10 cellular contexts compared by ENCODE assay signal in the genomic region with DNA sequence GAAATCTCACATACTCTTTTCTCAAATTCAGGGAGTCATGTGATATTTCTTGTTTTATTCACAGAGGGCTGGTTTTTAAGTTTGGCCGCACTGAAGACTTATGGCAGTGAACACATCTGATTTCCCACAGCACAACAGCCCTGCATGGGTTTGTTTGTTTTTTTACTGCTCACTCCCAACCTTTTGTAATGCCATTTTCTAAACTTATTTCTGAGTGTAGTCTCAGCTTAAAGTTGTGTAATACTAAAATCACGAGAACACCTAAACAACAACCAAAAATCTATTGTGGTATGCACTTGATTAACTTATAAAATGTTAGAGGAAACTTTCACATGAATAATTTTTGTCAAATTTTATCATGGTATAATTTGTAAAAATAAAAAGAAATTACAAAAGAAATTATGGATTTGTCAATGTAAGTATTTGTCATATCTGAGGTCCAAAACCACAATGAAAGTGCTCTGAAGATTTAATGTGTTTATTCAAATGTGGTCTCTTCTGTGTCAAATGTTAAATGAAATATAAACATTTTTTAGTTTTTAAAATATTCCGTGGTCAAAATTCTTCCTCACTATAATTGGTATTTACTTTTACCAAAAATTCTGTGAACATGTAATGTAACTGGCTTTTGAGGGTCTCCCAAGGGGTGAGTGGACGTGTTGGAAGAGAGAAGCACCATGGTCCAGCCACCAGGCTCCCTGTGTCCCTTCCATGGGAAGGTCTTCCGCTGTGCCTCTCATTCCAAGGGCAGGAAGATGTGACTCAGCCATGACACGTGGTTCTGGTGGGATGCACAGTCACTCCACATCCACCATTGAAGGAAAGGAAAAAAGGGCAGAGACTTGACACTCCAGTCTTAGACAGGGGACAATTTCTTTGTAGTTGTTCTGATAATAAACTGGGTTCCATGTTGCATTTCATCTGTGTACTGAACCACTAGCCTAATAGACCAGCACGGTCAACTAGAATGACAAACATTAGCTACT. TPM values are rescaled to one million over a fixed set of nuclear protein-coding genes. Genes with fewer than 3 reads are reported as not detected.
DNase-seq lines count a peak whose midpoint lies in the region; ATAC-seq, FAIRE-seq and TF ChIP-seq lines count a peak whose summit lies in the region.
"Had no signal": no experiment of that assay in that cellular context is flagged by ENCODE, and none has a peak within 500 bp of the region (broad histone marks: within the 10 kb centered on the region; RNA-seq: fewer than 3 reads in every experiment).

No MANE protein-coding gene starts in this region.

- no peak overlapping the region for H3K27ac ChIP-seq in PC-9
- no peak overlapping the region for H3K27ac ChIP-seq in neural progenitor cell

- H3K9me2 ChIP-seq in PC-9 (ENCODE audit: insufficient read depth), result no peaks in the 10 kb centered on the region

- H3K36me3 ChIP-seq in PC-9 (ENCODE audit: low read depth) (no peaks in the 10 kb centered on the region), neural progenitor cell (peaks cover 4% of the 10 kb centered on the region)

- no peaks in the 10 kb centered on the region for H4K20me1 ChIP-seq in PC-9 (ENCODE audit: insufficient read depth)
- no peaks in the 10 kb centered on the region for H4K20me1 ChIP-seq in neural progenitor cell (ENCODE audit: low read depth)

- no peak for TF ChIP-seq POLR2A in GM12891 (IDR thresholded peaks at IDR 0.05; ENCODE audit: low read depth, low read length)

- TF ChIP-seq CTCF in PC-9 (conservative IDR thresholded peaks at IDR 0.05) (no peak), chondrocyte (IDR thresholded peaks at IDR 0.05) (no peak), neural progenitor cell (IDR thresholded peaks at IDR 0.05) (no peak)

- H3K9me3 ChIP-seq in PC-9 (ENCODE audit: insufficient read depth, low read depth) (no peaks in the 10 kb centered on the region), neural progenitor cell (ENCODE audit: low read depth) (no peaks in the 10 kb centered on the region)

- CTCF ChIA-PET in PC-9 (lab: Charles Lee), result no interaction called here

- H3K27me3 Mint-ChIP-seq in chondrocyte (ENCODE audit: low read depth), result no peaks in the 10 kb centered on the region
- peaks cover 2% of the 10 kb centered on the region for H3K27me3 Mint-ChIP-seq in neural progenitor cell (ENCODE audit: insufficient read depth, low read depth)

- H3K4me2 ChIP-seq in PC-9 (no peak overlapping the region), neural progenitor cell (no peak overlapping the region)

- H3F3A ChIP-seq in PC-9 (ENCODE audit: insufficient read depth, low read depth) (no peaks in the 10 kb centered on the region), neural progenitor cell (ENCODE audit: low read depth) (no peaks in the 10 kb centered on the region)

- no peak overlapping the region for H2AFZ ChIP-seq in PC-9
- H2AFZ ChIP-seq in neural progenitor cell (replicated peaks), result no peak overlapping the region

- H3K4me1 ChIP-seq in PC-9 (replicated peaks; ENCODE audit: insufficient read depth), result 0 out of 2 replicates have a peak, but pooled peaks cover 6% of the 10 kb centered on the region
- H3K4me1 ChIP-seq in neural progenitor cell, result no peaks in the 10 kb centered on the region

- intact Hi-C loops in PC-9 (cut with micrococcal nuclease; ENCODE audit: unreplicated experiment), result no loop called here

- H3K9me3 Mint-ChIP-seq in chondrocyte (ENCODE audit: low read depth) (peaks cover 2% of the 10 kb centered on the region), neural progenitor cell (no peaks in the 10 kb centered on the region)

- FAIRE-seq in GM12891 (lab: Jason Lieb, UNC), result no peak

- POLR2A ChIA-PET in PC-9 (lab: Charles Lee; ENCODE audit: unreplicated experiment), result no interaction called here

- ATAC-seq in GM19351 (IDR thresholded peaks at IDR 0.05; ENCODE audit: unreplicated experiment), result no peak

- H3K4me3 ChIP-seq in PC-9, result no peak overlapping the region
- H3K4me3 ChIP-seq in neural progenitor cell, result no peak overlapping the region

- H3K4me1 Mint-ChIP-seq in chondrocyte (ENCODE audit: low read depth) (peaks cover 15% of the 10 kb centered on the region), neural progenitor cell (no peaks in the 10 kb centered on the region)

- BruUV-seq in PC-9 (replicated peaks; lab: Mats Ljungman, UMichigan), result TSS peak; percentile 13

- H3K9ac ChIP-seq in neural progenitor cell, result no peak overlapping the region

- H3K79me2 ChIP-seq in PC-9 (ENCODE audit: low read depth) (no peaks in the 10 kb centered on the region), neural progenitor cell (ENCODE audit: low read depth) (no peaks in the 10 kb centered on the region)

- H3K36me3 Mint-ChIP-seq in chondrocyte (ENCODE audit: low read depth), result peaks cover 35% of the 10 kb centered on the region
- H3K36me3 Mint-ChIP-seq in neural progenitor cell, result peaks cover 24% of the 10 kb centered on the region

- DNase-seq in EL, result peak; percentile 87
- DNase-seq in PC-9, result no peak
- DNase-seq in chondrocyte (ENCODE audit: low spot score), result no peak
- DNase-seq in neural progenitor cell (ENCODE audit: low spot score), result no peak
- DNase-seq in GM12891 (ENCODE audit: insufficient read length, low spot score), result no peak
- no peak for DNase-seq in iPS-NIHi11 (ENCODE audit: low spot score)
- DNase-seq in central memory CD4-positive, alpha-beta T cell, result no peak
- DNase-seq: activated CD4-positive, alpha-beta T cell treated with anti-CD3 and anti-CD28 coated beads, Interleukin-2, amount 50 U/mL, for 1 hour; cerebellar nuclear complex had no signal

- H3K27me3 ChIP-seq in PC-9 (ENCODE audit: insufficient read depth, low read depth) (no peaks in the 10 kb centered on the region), neural progenitor cell (no peaks in the 10 kb centered on the region)

- peak overlapping the region; percentile 83 for H3K27ac Mint-ChIP-seq in chondrocyte (ENCODE audit: unreplicated experiment)
- H3K27ac Mint-ChIP-seq in neural progenitor cell, result peak overlapping the region; percentile 9

- H3K4me3 Mint-ChIP-seq in chondrocyte (ENCODE audit: unreplicated experiment), result no peak overlapping the region
- H3K4me3 Mint-ChIP-seq in neural progenitor cell, result no peak overlapping the region

TF ChIP-seq in GM12891, 5 proteins besides CTCF, POLR2A, EP300 and RAD21:
- no peak for TF ChIP-seq TAF1 (IDR thresholded peaks at IDR 0.05; ENCODE audit: low read depth, low read length)
- TF ChIP-seq PAX5 (IDR thresholded peaks at IDR 0.05; ENCODE audit: insufficient read depth, low read length, severe bottlenecking), result no peak
- TF ChIP-seq SPI1 (IDR thresholded peaks at IDR 0.05; ENCODE audit: low read depth, low read length), result no peak
- no peak for TF ChIP-seq POU2F2 (IDR thresholded peaks at IDR 0.05; ENCODE audit: low read depth, low read length)
- TF ChIP-seq POLR2AphosphoS5 (IDR thresholded peaks at IDR 0.05; ENCODE audit: low read depth, low read length), result no peak

RNA-seq across cellular contexts. Expression of a gene that starts 22.8 kb away (rescaled TPM):
- total RNA-seq in PC-9 (2021) (59.4 and 81.9 TPM in 2 replicates), chondrocyte (137 to 145 TPM (median 138 TPM) in 3 replicates), neural progenitor cell (ENCODE audit: low replicate concordance) (84.4 and 95.6 TPM in 2 replicates)
- 82.9 TPM for polyA plus RNA-seq in GM12891 (2012; ENCODE audit: low read depth, missing spikeins)

RNA-seq across cellular contexts. Expression of a gene that starts 59.7 kb away (rescaled TPM):
- total RNA-seq in PC-9 (2021) (0.22 and 0.78 TPM in 2 replicates), chondrocyte (1.0 to 1.7 TPM (median 1.0 TPM) in 3 replicates), neural progenitor cell (ENCODE audit: low replicate concordance) (0.22 and 0.43 TPM in 2 replicates)
- 0.42 TPM for polyA plus RNA-seq in GM12891 (2012; ENCODE audit: low read depth, missing spikeins)
